In genomic region chr5:143618146-143618545, GRCh38 we compare ENCODE assay signal across 16 cellular contexts.
A peak's percentile ranks its signal among the peaks of the same experiment; 100 is the strongest.
DNase-seq lines count a peak whose midpoint lies in the region; TF ChIP-seq lines count a peak whose summit lies in the region.
"Had no signal": no experiment of that assay in that cellular context is flagged by ENCODE, and none has a peak within 500 bp of the region (broad histone marks: within the 10 kb centered on the region; RNA-seq: fewer than 3 reads in every experiment).

No MANE protein-coding gene starts in this region.

- no peak for TF ChIP-seq POLR2A in adrenal gland (IDR thresholded peaks at IDR 0.05)

- TF ChIP-seq CTCF in adrenal gland (IDR thresholded peaks at IDR 0.05), result no peak

- intact Hi-C loops in adrenal gland (cut with DNase I), result no loop called here

- H3K27ac ChIP-seq in adrenal gland, result no peak overlapping the region
- H3K27ac ChIP-seq: 22Rv1, GM23248, HL-60 had no signal

- H3K36me3 ChIP-seq in adrenal gland (replicated peaks in 1 of 2), result no peaks in the 10 kb centered on the region

- H3K4me3 ChIP-seq in adrenal gland, result no peak overlapping the region
- H3K4me3 ChIP-seq: GM12878, GM23248 had no signal

- H3K4me1 ChIP-seq in adrenal gland (replicated peaks in 1 of 2), result no peaks in the 10 kb centered on the region

- DNase-seq in DMS 273 (lab: John Stamatoyannopoulos, UW; ENCODE audit: unreplicated experiment), result peak; percentile 37
- no peak for DNase-seq in DMS 273 treated with DMSO at 0.1 percent for 48 hours (lab: John Stamatoyannopoulos, UW)
- DNase-seq in D341Med (ENCODE audit: low spot score), result peak; percentile 34
- DNase-seq in NCI-H69 (lab: John Stamatoyannopoulos, UW), result peak; percentile 67
- peak; percentile 81 for DNase-seq in myocyte (ENCODE audit: low read depth)
- no peak for DNase-seq in anterior cingulate cortex (lab: John Stamatoyannopoulos, UW)
- no peak for DNase-seq in NCI-H128 (lab: John Stamatoyannopoulos, UW; ENCODE audit: unreplicated experiment)
- no peak for DNase-seq in adrenal gland
- DNase-seq: CD8-positive, alpha-beta T cell; COR-L47; DMS79; GM23248; H7 had no signal

- H3K27me3 ChIP-seq in adrenal gland, result no peaks in the 10 kb centered on the region

- WGBS in adrenal gland, 4 donors, result 76 to 80% (median 77%) methylated on average over 6 of the region's 6 CpGs

- no peaks in the 10 kb centered on the region for H3K9me3 ChIP-seq in adrenal gland (replicated peaks in 1 of 3)

Comparison
In these comparisons a context has a peak if more than half of its experiments do, and no peak if none do; other contexts are left out.
1. DNase-seq: peak in DMS 273 (single experiment), D341Med (single experiment), NCI-H69 (single experiment) and myocyte (single experiment); none in DMS 273 treated with DMSO at 0.1 percent for 48 hours (single experiment), anterior cingulate cortex (0 of 58), NCI-H128 (single experiment) and adrenal gland (0 of 7).